ENCODE assay signal across 1 cellular context in genomic region chr19:40267601-40267997, GRCh38.
TF ChIP-seq lines count a peak whose summit lies in the region.

No MANE protein-coding gene starts in this region.

TF ChIP-seq in K562, 482 proteins besides CTCF, POLR2A, EP300 and RAD21:
- TF ChIP-seq ZNF316 (IDR thresholded peaks at IDR 0.05) (peak; percentile 89), TRIM24 (IDR thresholded peaks at IDR 0.05) (peak; percentile 38 to 46; a peak in 2 of 4 replicates), ATF6 (CRISPR knock-in tag; IDR thresholded peaks at IDR 0.05) (no peak), MXD1 (CRISPR knock-in tag; IDR thresholded peaks at IDR 0.05; ENCODE audit: borderline replicate concordance, poor library complexity, severe bottlenecking) (no peak), DACH1 (IDR thresholded peaks at IDR 0.05; ENCODE audit: partially characterized antibody) (peak; percentile 24), ARID1B (IDR thresholded peaks at IDR 0.05) (peak; percentile 42; the same call in 1 of the 2 replicates), MEF2A (IDR thresholded peaks at IDR 0.05; ENCODE audit: control insufficient read depth, low read depth, low read length) (no peak), TAL1 (IDR thresholded peaks at IDR 0.05) (peak; percentile 14; the same call in 1 of the 2 replicates), CBFA2T3 (IDR thresholded peaks at IDR 0.05) (0 out of 2 replicates have a peak, but pooled peaks have one; percentile 32), DPF2 (IDR thresholded peaks at IDR 0.05) (0 out of 2 replicates have a peak, but pooled peaks have one; percentile 25)
